In the genomic region with DNA sequence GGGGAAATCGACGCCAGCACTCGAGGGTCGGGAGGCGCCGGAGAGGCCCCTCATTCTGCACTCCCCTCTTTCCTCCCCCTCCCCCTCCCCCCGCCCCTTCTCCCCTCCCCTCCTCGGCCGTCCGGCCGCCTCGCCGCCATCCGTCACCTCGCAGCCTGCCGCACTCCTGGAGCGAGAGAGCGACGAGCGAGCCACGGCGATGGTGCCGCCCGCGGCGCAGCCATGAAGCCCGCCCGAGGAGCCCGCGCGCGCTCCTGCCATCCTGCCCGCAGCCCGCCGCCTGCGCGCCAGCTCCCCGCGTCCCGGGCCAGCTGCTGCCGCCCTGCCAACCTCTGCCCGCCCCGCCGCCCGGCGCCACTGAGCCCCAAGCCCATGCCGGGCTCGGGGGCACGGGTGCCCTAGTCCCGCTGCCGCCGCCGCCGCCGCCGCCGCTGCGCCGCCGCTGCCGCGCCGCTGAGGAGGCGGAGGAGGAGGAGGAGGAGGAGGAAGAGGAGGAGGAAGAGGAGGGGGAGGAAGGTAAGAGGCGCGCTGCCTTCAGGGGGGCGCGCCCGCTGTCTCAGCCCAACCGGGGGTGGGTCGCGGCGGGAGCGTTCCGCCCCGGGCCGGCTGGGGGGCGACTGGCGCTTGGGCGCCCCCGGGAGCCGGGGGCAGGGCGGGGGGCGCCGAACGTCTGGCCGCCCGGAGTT, we compare ENCODE assay signal across 8 cellular contexts. TPM values are rescaled to one million over a fixed set of nuclear protein-coding genes. Genes with fewer than 3 reads are reported as not detected.
DNase-seq lines count a peak whose midpoint lies in the region; ATAC-seq and TF ChIP-seq lines count a peak whose summit lies in the region.

A gene (plus strand): TSS at position 163 of the 686 bp plus-strand sequence. CDS start 76,937 bp downstream, outside the sequence.

- H4K20me1 ChIP-seq in OCI-LY3 (ENCODE audit: insufficient read depth, low read length), result no peaks in the 10 kb centered on the region

- H3K4me3 ChIP-seq in OCI-LY3 (ENCODE audit: low read length), result peak within 1 kb of the TSS; percentile 86
- peak within 1 kb of the TSS; percentile 39 to 56 (median 44) for H3K4me3 ChIP-seq in esophagus muscularis mucosa
- H3K4me3 ChIP-seq in prostate gland, result peak within 1 kb of the TSS; percentile 23 to 35

- TF ChIP-seq CTCF in OCI-LY3 (IDR thresholded peaks at IDR 0.05; ENCODE audit: low read depth, low read length) (no peak), esophagus muscularis mucosa (IDR thresholded peaks at IDR 0.05) (no peak), prostate gland (IDR thresholded peaks at IDR 0.05) (no peak)

- no peak for TF ChIP-seq POLR2A in esophagus muscularis mucosa (IDR thresholded peaks at IDR 0.05; ENCODE audit: low read depth)
- no peak for TF ChIP-seq POLR2A in prostate gland (IDR thresholded peaks at IDR 0.05)

- H3K27ac ChIP-seq in OCI-LY3 (ENCODE audit: low read length) (no peak within 1 kb of the TSS), esophagus muscularis mucosa (replicated peaks in 1 of 4) (no peak within 1 kb of the TSS), prostate gland (no peak within 1 kb of the TSS)

- WGBS in esophagus muscularis mucosa, result 24% methylated on average over 38 of the region's 88 CpGs
- 1% methylated on average over 16 of the region's 88 CpGs for WGBS in prostate gland

- H3K4me1 ChIP-seq in OCI-LY3 (ENCODE audit: low read length) (peaks cover 9% of the 10 kb centered on the region), esophagus muscularis mucosa (peaks cover 2 to 21% (median 13%) of the 10 kb centered on the region in 4 donors), prostate gland (replicated peaks) (no peaks in the 10 kb centered on the region)

- H3K9me3 ChIP-seq in OCI-LY3 (ENCODE audit: insufficient read depth, low read length) (no peaks in the 10 kb centered on the region), esophagus muscularis mucosa (no peaks in the 10 kb centered on the region), prostate gland (no peaks in the 10 kb centered on the region)

- peak; percentile 1 for DNase-seq in ELR (ENCODE audit: low read depth)
- DNase-seq in esophagus muscularis mucosa (ENCODE audit: extremely low spot score), result no peak
- DNase-seq in prostate gland (ENCODE audit: low spot score), result no peak
- no peak for DNase-seq in NCI-H2196 treated with DMSO at 0.1 percent for 48 hours (lab: John Stamatoyannopoulos, UW; ENCODE audit: unreplicated experiment)
- no peak for DNase-seq in OCI-M1 (lab: John Stamatoyannopoulos, UW)

- peaks cover 24% of the 10 kb centered on the region for H3K27me3 ChIP-seq in OCI-LY3 (ENCODE audit: low read depth, low read length)
- H3K27me3 ChIP-seq in esophagus muscularis mucosa, result peaks cover 0 to 28% (median 9%) of the 10 kb centered on the region in 4 donors
- no peaks in the 10 kb centered on the region for H3K27me3 ChIP-seq in prostate gland (replicated peaks; ENCODE audit: insufficient read depth)

- peak within 1 kb of the TSS; percentile 74 for H2AFZ ChIP-seq in OCI-LY3 (ENCODE audit: low read depth, low read length)

- H3K4me2 ChIP-seq in OCI-LY3 (ENCODE audit: low read length), result peak within 1 kb of the TSS; percentile 91

- ATAC-seq in HG03095 (IDR thresholded peaks at IDR 0.05; ENCODE audit: unreplicated experiment), result no peak
- ATAC-seq in HG03159 (IDR thresholded peaks at IDR 0.05; ENCODE audit: unreplicated experiment), result no peak

- H3K79me2 ChIP-seq in OCI-LY3 (ENCODE audit: low read length), result no peaks in the 10 kb centered on the region

- H3K9ac ChIP-seq in OCI-LY3 (ENCODE audit: low read length), result peak within 1 kb of the TSS; percentile 60

- no peaks in the 10 kb centered on the region for H3K36me3 ChIP-seq in OCI-LY3 (replicated peaks; ENCODE audit: low read depth, low read length)
- H3K36me3 ChIP-seq in esophagus muscularis mucosa, result no peaks in the 10 kb centered on the region
- no peaks in the 10 kb centered on the region for H3K36me3 ChIP-seq in prostate gland

- intact Hi-C loops in esophagus muscularis mucosa (cut with DNase I) (no loop called here), prostate gland (cut with DNase I) (no loop called here)

- no peak for TF ChIP-seq EP300 in esophagus muscularis mucosa (IDR thresholded peaks at IDR 0.05)

RNA-seq across cellular contexts. Expression of the gene that starts here (rescaled TPM):
- total RNA-seq in esophagus muscularis mucosa, result under 1 TPM in 2 of 4 donors, not detected in 2; 0.06 to 0.19 TPM
- 1 to 10 TPM in 1 of 2 donors, under 1 TPM in 1; 0.46 to 1.2 TPM for total RNA-seq in prostate gland

Comparison
In these comparisons a context has a peak if more than half of its experiments do, and no peak if none do; other contexts are left out.
1. H3K4me3 ChIP-seq: peak in every context shown above with its lines; median percentile 86 in OCI-LY3; 44 in esophagus muscularis mucosa; 29 in prostate gland.